In genomic region chr14:21924479-21924878, GRCh38 we compare ENCODE assay signal across 9 cellular contexts.
DNase-seq lines count a peak whose midpoint lies in the region; ATAC-seq, FAIRE-seq and TF ChIP-seq lines count a peak whose summit lies in the region.
"Had no signal": no experiment of that assay in that cellular context is flagged by ENCODE, and none has a peak within 500 bp of the region (broad histone marks: within the 10 kb centered on the region; RNA-seq: fewer than 3 reads in every experiment).

No MANE protein-coding gene starts in this region.

- ATAC-seq in HG03460 (IDR thresholded peaks at IDR 0.05; ENCODE audit: unreplicated experiment) = peak; percentile 95
- ATAC-seq in activated T-cell treated with anti-CD3 and anti-CD28 coated beads, Interleukin-2, amount 50 U/mL, for 4 hours = peak; percentile 79 to 82
- ATAC-seq in Right ventricle myocardium inferior = no peak

- POLR2A ChIA-PET in PC-9 (lab: Charles Lee; ENCODE audit: unreplicated experiment) = no interaction called here

- H3K9me3 ChIP-seq in PC-9 (ENCODE audit: insufficient read depth, low read depth) = no peaks in the 10 kb centered on the region

- peak; percentile 77 for FAIRE-seq in GM19239 (lab: Jason Lieb, UNC)

- H3K4me2 ChIP-seq in PC-9 = no peak overlapping the region

- H3K4me1 Mint-ChIP-seq in activated T-cell treated with anti-CD3 and anti-CD28 coated beads, Interleukin-2, amount 50 U/mL, for 4 hours (ENCODE audit: low read depth) = peaks cover 44% of the 10 kb centered on the region
- H3K4me1 Mint-ChIP-seq in type B pancreatic cell (ENCODE audit: unreplicated experiment) = no peaks in the 10 kb centered on the region

- no peak overlapping the region for H3K4me3 ChIP-seq in PC-9

- peaks cover 5% of the 10 kb centered on the region; the same call in 1 of the 2 replicates for H3F3A ChIP-seq in PC-9 (ENCODE audit: insufficient read depth, low read depth)

- no peaks in the 10 kb centered on the region for H3K27me3 Mint-ChIP-seq in activated T-cell treated with anti-CD3 and anti-CD28 coated beads, Interleukin-2, amount 50 U/mL, for 4 hours (ENCODE audit: low read depth)
- H3K27me3 Mint-ChIP-seq in type B pancreatic cell = peaks cover 15% of the 10 kb centered on the region

- H4K20me1 ChIP-seq in PC-9 (ENCODE audit: insufficient read depth) = no peaks in the 10 kb centered on the region

- H3K36me3 ChIP-seq in PC-9 (ENCODE audit: low read depth) = no peaks in the 10 kb centered on the region

- no TSS peak for BruUV-seq in PC-9 (replicated peaks; lab: Mats Ljungman, UMichigan)

- peak overlapping the region; percentile 44 for H3K4me3 Mint-ChIP-seq in activated T-cell treated with anti-CD3 and anti-CD28 coated beads, Interleukin-2, amount 50 U/mL, for 4 hours
- H3K4me3 Mint-ChIP-seq in type B pancreatic cell = no peak overlapping the region

- no peaks in the 10 kb centered on the region for H3K9me3 Mint-ChIP-seq in activated T-cell treated with anti-CD3 and anti-CD28 coated beads, Interleukin-2, amount 50 U/mL, for 4 hours
- no peaks in the 10 kb centered on the region for H3K9me3 Mint-ChIP-seq in type B pancreatic cell

- no peak overlapping the region for H3K27ac Mint-ChIP-seq in type B pancreatic cell

- H3K79me2 ChIP-seq in PC-9 (ENCODE audit: low read depth) = no peaks in the 10 kb centered on the region

- H2AFZ ChIP-seq in PC-9 = no peak overlapping the region

- H3K27me3 ChIP-seq in PC-9 (ENCODE audit: insufficient read depth, low read depth) = no peaks in the 10 kb centered on the region

- H3K27ac ChIP-seq in PC-9 = no peak overlapping the region

- CTCF ChIA-PET in PC-9 (lab: Charles Lee) = no interaction called here

- peaks cover 7% of the 10 kb centered on the region; the same call in 1 of the 2 replicates for H3K4me1 ChIP-seq in PC-9 (replicated peaks; ENCODE audit: insufficient read depth)

- H3K36me3 Mint-ChIP-seq in activated T-cell treated with anti-CD3 and anti-CD28 coated beads, Interleukin-2, amount 50 U/mL, for 4 hours (ENCODE audit: insufficient read depth) = no peaks in the 10 kb centered on the region
- H3K36me3 Mint-ChIP-seq in type B pancreatic cell = no peaks in the 10 kb centered on the region

- intact Hi-C loops in Right ventricle myocardium inferior (cut with DNase I) (no loop called here), PC-9 (cut with micrococcal nuclease; ENCODE audit: unreplicated experiment) (no loop called here)

- no peaks in the 10 kb centered on the region for H3K9me2 ChIP-seq in PC-9 (ENCODE audit: insufficient read depth)

- TF ChIP-seq CTCF in type B pancreatic cell (conservative IDR thresholded peaks at IDR 0.05) (no peak), PC-9 (conservative IDR thresholded peaks at IDR 0.05) (no peak)

- DNase-seq in GM19239 (ENCODE audit: insufficient read length, low spot score) (peak; percentile 8), Right ventricle myocardium inferior (ENCODE audit: missing footprints) (no peak), NCI-H128 (lab: John Stamatoyannopoulos, UW; ENCODE audit: unreplicated experiment) (no peak), type B pancreatic cell (ENCODE audit: extremely low spot score, unreplicated experiment) (no peak), PC-9 (no peak)
- DNase-seq in activated T-cell treated with anti-CD3 and anti-CD28 coated beads, Interleukin-2, amount 50 U/mL, for 4 hours = peak; percentile 50
- DNase-seq in stimulated activated CD4-positive, alpha-beta T cell treated with anti-CD3 and anti-CD28 coated beads, Interleukin-2, amount 100 ng/mL, for 4 hours (ENCODE audit: low read depth) = peak; percentile 40
- DNase-seq: IMR-90 had no signal

Comparison
In these comparisons a context has a peak if more than half of its experiments do, and no peak if none do; other contexts are left out.
1. DNase-seq: peak in GM19239 (single experiment), activated T-cell treated with anti-CD3 and anti-CD28 coated beads, Interleukin-2, amount 50 U/mL, for 4 hours (single experiment) and stimulated activated CD4-positive, alpha-beta T cell treated with anti-CD3 and anti-CD28 coated beads, Interleukin-2, amount 100 ng/mL, for 4 hours (single experiment); none in Right ventricle myocardium inferior (single experiment), NCI-H128 (single experiment), type B pancreatic cell (single experiment) and PC-9 (0 of 2).